1 cellular context compared by ENCODE assay signal in the genomic region with DNA sequence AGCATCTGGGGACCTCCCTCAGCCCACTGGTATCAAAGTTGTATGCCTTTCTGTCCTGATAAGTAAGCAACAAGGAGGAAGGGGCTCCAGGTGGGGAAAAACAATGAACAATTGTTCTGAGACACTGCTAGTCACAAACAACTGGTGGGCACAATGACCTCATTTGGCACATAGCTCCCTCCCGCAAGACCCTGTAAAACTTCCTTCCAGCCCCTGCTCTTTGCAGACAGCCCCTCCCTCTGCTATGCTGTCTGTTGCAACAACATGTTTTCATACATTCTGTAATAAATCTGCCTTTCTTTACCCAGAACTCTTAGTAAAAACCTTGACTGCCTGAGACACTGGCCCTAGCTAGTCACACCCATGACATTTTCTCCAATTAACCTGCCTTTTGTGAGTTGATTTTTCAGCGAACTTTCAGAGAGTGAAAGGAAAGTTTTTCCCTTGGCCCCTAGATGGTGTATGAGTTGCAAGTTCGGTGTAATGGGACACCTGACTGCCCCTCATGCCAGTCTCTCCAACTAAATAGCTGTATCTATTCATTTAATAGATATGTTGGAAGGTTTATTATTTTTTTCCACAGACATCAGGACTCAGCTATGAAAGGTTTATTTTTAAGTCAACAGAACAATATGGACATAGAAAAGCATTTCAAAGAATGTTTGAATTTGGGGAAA.
TF ChIP-seq lines count a peak whose summit lies in the region.

No MANE protein-coding gene starts in this region.

TF ChIP-seq in WTC11, 78 proteins besides CTCF, POLR2A, EP300 and RAD21 (continued from another document):
- no peak for TF ChIP-seq CREB1 (CRISPR knock-in tag; IDR thresholded peaks at IDR 0.05)
- TF ChIP-seq, protein P1, sequence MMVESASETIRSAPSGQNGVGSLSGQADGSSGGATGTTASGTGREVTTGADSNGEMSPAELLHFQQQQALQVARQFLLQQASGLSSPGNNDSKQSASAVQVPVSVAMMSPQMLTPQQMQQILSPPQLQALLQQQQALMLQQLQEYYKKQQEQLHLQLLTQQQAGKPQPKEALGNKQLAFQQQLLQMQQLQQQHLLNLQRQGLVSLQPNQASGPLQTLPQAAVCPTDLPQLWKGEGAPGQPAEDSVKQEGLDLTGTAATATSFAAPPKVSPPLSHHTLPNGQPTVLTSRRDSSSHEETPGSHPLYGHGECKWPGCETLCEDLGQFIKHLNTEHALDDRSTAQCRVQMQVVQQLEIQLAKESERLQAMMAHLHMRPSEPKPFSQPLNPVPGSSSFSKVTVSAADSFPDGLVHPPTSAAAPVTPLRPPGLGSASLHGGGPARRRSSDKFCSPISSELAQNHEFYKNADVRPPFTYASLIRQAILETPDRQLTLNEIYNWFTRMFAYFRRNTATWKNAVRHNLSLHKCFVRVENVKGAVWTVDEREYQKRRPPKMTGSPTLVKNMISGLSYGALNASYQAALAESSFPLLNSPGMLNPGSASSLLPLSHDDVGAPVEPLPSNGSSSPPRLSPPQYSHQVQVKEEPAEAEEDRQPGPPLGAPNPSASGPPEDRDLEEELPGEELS (CRISPR knock-in tag; IDR thresholded peaks at IDR 0.05): no peak
- TF ChIP-seq, protein P2, sequence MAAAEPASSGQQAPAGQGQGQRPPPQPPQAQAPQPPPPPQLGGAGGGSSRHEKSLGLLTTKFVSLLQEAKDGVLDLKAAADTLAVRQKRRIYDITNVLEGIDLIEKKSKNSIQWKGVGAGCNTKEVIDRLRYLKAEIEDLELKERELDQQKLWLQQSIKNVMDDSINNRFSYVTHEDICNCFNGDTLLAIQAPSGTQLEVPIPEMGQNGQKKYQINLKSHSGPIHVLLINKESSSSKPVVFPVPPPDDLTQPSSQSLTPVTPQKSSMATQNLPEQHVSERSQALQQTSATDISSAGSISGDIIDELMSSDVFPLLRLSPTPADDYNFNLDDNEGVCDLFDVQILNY (CRISPR knock-in tag; IDR thresholded peaks at IDR 0.05): no peak
TF ChIP-seq in WTC11: peak in this region for 0.
